14 cellular contexts compared by ENCODE assay signal in genomic region chr4:102196221-102196620, GRCh38.
DNase-seq lines count a peak whose midpoint lies in the region; ATAC-seq lines count a peak whose summit lies in the region.
"Had no signal": no experiment of that assay in that cellular context is flagged by ENCODE, and none has a peak within 500 bp of the region (broad histone marks: within the 10 kb centered on the region; RNA-seq: fewer than 3 reads in every experiment).

No MANE protein-coding gene starts in this region.

- no peaks in the 10 kb centered on the region for H3K9me3 ChIP-seq in MG63
- H3K9me3 ChIP-seq: esophagus squamous epithelium, SJSA1 had no signal

- H3K27me3 ChIP-seq in MG63, result no peaks in the 10 kb centered on the region
- H3K27me3 ChIP-seq: esophagus squamous epithelium, SJSA1 had no signal

- no peaks in the 10 kb centered on the region for H3K36me3 ChIP-seq in MG63
- H3K36me3 ChIP-seq: esophagus squamous epithelium, SJSA1 had no signal

- no peak for ATAC-seq in GM19455 (IDR thresholded peaks at IDR 0.05; ENCODE audit: unreplicated experiment)
- ATAC-seq: activated CD4-positive, CD25-positive, alpha-beta regulatory T cell treated with anti-CD3 and anti-CD28 coated beads, Interleukin-2, amount 50 U/mL, for 24 hours; right cardiac atrium had no signal

- peak; percentile 4 for DNase-seq in Daoy (ENCODE audit: low read depth)
- peak; percentile 37 for DNase-seq in MG63
- peak; percentile 56 for DNase-seq in amniotic epithelial cell (ENCODE audit: low read depth)
- DNase-seq in islet precursor cell, result peak; percentile 57
- no peak for DNase-seq in HK-2 (ENCODE audit: unreplicated experiment)
- no peak for DNase-seq in medulla oblongata (ENCODE audit: extremely low spot score)
- no peak for DNase-seq in stimulated activated CD4-positive, alpha-beta T cell treated with anti-CD3 and anti-CD28 coated beads, Interleukin-12 subunit alpha, Interleukin-12 subunit beta, amount 100 ng/mL, for 4 hours
- DNase-seq: esophagus squamous epithelium, kidney, NCI-H1417, right cardiac atrium had no signal

- no peak overlapping the region for H3K4me3 ChIP-seq in MG63
- H3K4me3 ChIP-seq: esophagus squamous epithelium, SJSA1 had no signal

Comparison
In these comparisons a context has a peak if more than half of its experiments do, and no peak if none do; other contexts are left out.
1. DNase-seq: peak in Daoy (single experiment), MG63 (single experiment), amniotic epithelial cell (single experiment) and islet precursor cell (single experiment); none in HK-2 (single experiment), medulla oblongata (single experiment) and stimulated activated CD4-positive, alpha-beta T cell treated with anti-CD3 and anti-CD28 coated beads, Interleukin-12 subunit alpha, Interleukin-12 subunit beta, amount 100 ng/mL, for 4 hours (single experiment).